ENCODE assay signal across 3 cellular contexts in genomic region chr12:47740536-47741339, GRCh38.
TF ChIP-seq lines count a peak whose summit lies in the region.

No MANE protein-coding gene starts in this region.

TF ChIP-seq in SK-N-SH, 30 proteins besides CTCF, POLR2A, EP300 and RAD21:
- TF ChIP-seq MEF2A (IDR thresholded peaks at IDR 0.05; ENCODE audit: borderline replicate concordance, low read depth) (no peak), GATA2 (CRISPR knock-in tag; IDR thresholded peaks at IDR 0.05) (no peak), SMC3 (IDR thresholded peaks at IDR 0.05; ENCODE audit: low read depth, low read length) (no peak), MXI1 (IDR thresholded peaks at IDR 0.05; ENCODE audit: low read depth, low read length) (no peak), ELF1 (IDR thresholded peaks at IDR 0.05) (no peak), RFX5 (IDR thresholded peaks at IDR 0.05; ENCODE audit: low read length) (no peak), TAF1 (IDR thresholded peaks at IDR 0.05; ENCODE audit: borderline replicate concordance, low read depth, low read length) (no peak)

TF ChIP-seq in SK-N-SH treated with all-trans-retinoic acid at 6 μM for 48 hours, 23 proteins besides CTCF, POLR2A, EP300 and RAD21:
- TF ChIP-seq CSDC2 (CRISPR knock-in tag; IDR thresholded peaks at IDR 0.05) (no peak), ESRRG (CRISPR knock-in tag; IDR thresholded peaks at IDR 0.05) (no peak), ISL1 (CRISPR knock-in tag; IDR thresholded peaks at IDR 0.05) (no peak), BACH2 (CRISPR knock-in tag; IDR thresholded peaks at IDR 0.05; ENCODE audit: borderline replicate concordance) (no peak), PATZ1 (CRISPR knock-in tag; IDR thresholded peaks at IDR 0.05; ENCODE audit: borderline replicate concordance) (no peak)
- TF ChIP-seq, protein P1, sequence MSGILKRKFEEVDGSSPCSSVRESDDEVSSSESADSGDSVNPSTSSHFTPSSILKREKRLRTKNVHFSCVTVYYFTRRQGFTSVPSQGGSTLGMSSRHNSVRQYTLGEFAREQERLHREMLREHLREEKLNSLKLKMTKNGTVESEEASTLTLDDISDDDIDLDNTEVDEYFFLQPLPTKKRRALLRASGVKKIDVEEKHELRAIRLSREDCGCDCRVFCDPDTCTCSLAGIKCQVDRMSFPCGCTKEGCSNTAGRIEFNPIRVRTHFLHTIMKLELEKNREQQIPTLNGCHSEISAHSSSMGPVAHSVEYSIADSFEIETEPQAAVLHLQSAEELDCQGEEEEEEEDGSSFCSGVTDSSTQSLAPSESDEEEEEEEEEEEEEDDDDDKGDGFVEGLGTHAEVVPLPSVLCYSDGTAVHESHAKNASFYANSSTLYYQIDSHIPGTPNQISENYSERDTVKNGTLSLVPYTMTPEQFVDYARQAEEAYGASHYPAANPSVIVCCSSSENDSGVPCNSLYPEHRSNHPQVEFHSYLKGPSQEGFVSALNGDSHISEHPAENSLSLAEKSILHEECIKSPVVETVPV (CRISPR knock-in tag; IDR thresholded peaks at IDR 0.05): no peak

TF ChIP-seq in K562, 482 proteins besides CTCF, POLR2A, EP300 and RAD21:
- TF ChIP-seq TFAP4 (CRISPR knock-in tag; IDR thresholded peaks at IDR 0.05; ENCODE audit: borderline replicate concordance) (0 out of 2 replicates have a peak, but pooled peaks have one; percentile 23), ZNF143 (CRISPR knock-in tag; IDR thresholded peaks at IDR 0.05) (no peak), NFIC (IDR thresholded peaks at IDR 0.05) (no peak), ZNF184 (CRISPR knock-in tag; IDR thresholded peaks at IDR 0.05) (no peak)
- TF ChIP-seq, protein P2, sequence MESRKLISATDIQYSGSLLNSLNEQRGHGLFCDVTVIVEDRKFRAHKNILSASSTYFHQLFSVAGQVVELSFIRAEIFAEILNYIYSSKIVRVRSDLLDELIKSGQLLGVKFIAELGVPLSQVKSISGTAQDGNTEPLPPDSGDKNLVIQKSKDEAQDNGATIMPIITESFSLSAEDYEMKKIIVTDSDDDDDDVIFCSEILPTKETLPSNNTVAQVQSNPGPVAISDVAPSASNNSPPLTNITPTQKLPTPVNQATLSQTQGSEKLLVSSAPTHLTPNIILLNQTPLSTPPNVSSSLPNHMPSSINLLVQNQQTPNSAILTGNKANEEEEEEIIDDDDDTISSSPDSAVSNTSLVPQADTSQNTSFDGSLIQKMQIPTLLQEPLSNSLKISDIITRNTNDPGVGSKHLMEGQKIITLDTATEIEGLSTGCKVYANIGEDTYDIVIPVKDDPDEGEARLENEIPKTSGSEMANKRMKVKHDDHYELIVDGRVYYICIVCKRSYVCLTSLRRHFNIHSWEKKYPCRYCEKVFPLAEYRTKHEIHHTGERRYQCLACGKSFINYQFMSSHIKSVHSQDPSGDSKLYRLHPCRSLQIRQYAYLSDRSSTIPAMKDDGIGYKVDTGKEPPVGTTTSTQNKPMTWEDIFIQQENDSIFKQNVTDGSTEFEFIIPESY (CRISPR knock-in tag; IDR thresholded peaks at IDR 0.05): peak; percentile 84
TF ChIP-seq in K562: peak in this region for 2.
